14 cellular contexts compared by ENCODE assay signal in genomic region chr14:102490456-102490855, GRCh38.
"Had no signal": no experiment of that assay in that cellular context is flagged by ENCODE, and none has a peak within 500 bp of the region (broad histone marks: within the 10 kb centered on the region; RNA-seq: fewer than 3 reads in every experiment).

No MANE protein-coding gene starts in this region.

- ATAC-seq: pancreas; stimulated activated naive B cell treated with anti-CD40 and anti-IgM and Interleukin-4, amounts not matched to agents 10 μg/mL and 1 μg/mL and 100 μg/mL, for 72 hours had no signal

- H3K4me3 ChIP-seq: breast epithelium, pancreas, sigmoid colon, thoracic aorta, upper lobe of left lung had no signal

- H3K36me3 ChIP-seq: breast epithelium, pancreas, sigmoid colon, thoracic aorta, upper lobe of left lung had no signal

- H3K27me3 ChIP-seq: breast epithelium, pancreas, sigmoid colon, upper lobe of left lung had no signal

- H3K9me3 ChIP-seq: breast epithelium, pancreas, sigmoid colon, thoracic aorta, upper lobe of left lung had no signal

- DNase-seq: activated CD4-positive, alpha-beta T cell treated with anti-CD3 and anti-CD28 coated beads, Interleukin-2, amount 50 U/mL, for 4 hours; activated gamma-delta T cell; cerebellar nuclear complex; effector memory CD4-positive, alpha-beta T cell; foreskin fibroblast; hypothalamus; midbrain; stimulated activated naive B cell treated with anti-CD40 and anti-IgM and Interleukin-4, amounts not matched to agents 10 μg/mL and 1 μg/mL and 100 μg/mL, for 72 hours; T-helper 2 cell had no signal

- H3K4me1 ChIP-seq: pancreas had no signal

- H3K27ac ChIP-seq: breast epithelium, pancreas, thoracic aorta, upper lobe of left lung had no signal
